8 cellular contexts compared by ENCODE assay signal in the genomic region with DNA sequence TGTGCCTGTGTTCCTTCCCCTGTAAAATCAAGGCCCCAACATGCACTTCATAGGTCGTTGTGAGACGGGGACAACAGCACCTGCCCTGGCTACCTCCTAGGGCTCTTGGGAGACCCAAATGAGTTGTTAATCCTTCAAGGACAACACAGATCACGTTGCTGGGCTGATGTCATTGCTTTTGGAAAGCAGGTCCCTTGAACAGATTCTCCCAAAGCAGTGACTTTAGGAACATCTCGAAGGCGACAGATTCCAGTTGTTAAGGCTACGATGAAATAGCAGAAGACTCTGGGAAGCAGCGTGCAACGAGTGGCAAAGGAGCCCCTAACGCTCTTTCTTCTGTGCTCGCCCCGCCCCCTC. TPM values are rescaled to one million over a fixed set of nuclear protein-coding genes. Genes with fewer than 3 reads are reported as not detected.
DNase-seq lines count a peak whose midpoint lies in the region; ATAC-seq, FAIRE-seq and TF ChIP-seq lines count a peak whose summit lies in the region.

No MANE protein-coding gene starts in this region.

- no peaks in the 10 kb centered on the region for H4K20me1 ChIP-seq in BLaER1 treated with 17β-estradiol and CSF1 and Interleukin-3, amounts not matched to agents 10 nM and 100 nM

- no peaks in the 10 kb centered on the region for H3K27me3 ChIP-seq in BLaER1 treated with 17β-estradiol and CSF1 and Interleukin-3, amounts not matched to agents 10 nM and 100 nM
- H3K27me3 ChIP-seq in HAP-1 (ENCODE audit: low read depth) = no peaks in the 10 kb centered on the region
- no peaks in the 10 kb centered on the region for H3K27me3 ChIP-seq in left lung

- intact Hi-C loops in activated B cell treated with CpG ODN at 0.5 μM for 24 hours (cut with micrococcal nuclease) (loop anchor here (1.0 to 2.0 kb wide), 4 partner anchors 25 to 204 kb away; a partner anchor contains a TSS), left lung (cut with DNase I) (no loop called here)

- no peaks in the 10 kb centered on the region for H3K36me3 ChIP-seq in BLaER1 treated with 17β-estradiol and CSF1 and Interleukin-3, amounts not matched to agents 10 nM and 100 nM
- H3K36me3 ChIP-seq in HAP-1 (replicated peaks) = no peaks in the 10 kb centered on the region
- no peaks in the 10 kb centered on the region for H3K36me3 ChIP-seq in left lung

- peak overlapping the region; percentile 96 for H3K4me3 Mint-ChIP-seq in activated B cell treated with CpG ODN at 0.5 μM for 24 hours

- peak overlapping the region in 4 of 11 experiments; percentile 3 to 64 (median 34); a peak in 3 of 22 replicates for H3K9ac ChIP-seq in BLaER1 treated with 17β-estradiol and CSF1 and Interleukin-3, amounts not matched to agents 10 nM and 100 nM

- in situ Hi-C loops in HAP-1 (cut with MboI; ENCODE audit: low sequenced_read_pairs) = no loop called here

- H3K27me3 Mint-ChIP-seq in activated B cell treated with CpG ODN at 0.5 μM for 24 hours = no peaks in the 10 kb centered on the region

- no peak overlapping the region for H3K27ac ChIP-seq in BLaER1 treated with 17β-estradiol and CSF1 and Interleukin-3, amounts not matched to agents 10 nM and 100 nM
- no peak overlapping the region for H3K27ac ChIP-seq in left lung

- POLR2A ChIA-PET in activated B cell treated with CpG ODN at 0.5 μM for 24 hours (lab: Charles Lee) = interaction anchor here (0.6 to 8.2 kb wide), 6 partner anchors 12 to 383 kb away, joined by 3 to 124 read pairs (median 6); a partner anchor contains a TSS

- peak; percentile 7 for ATAC-seq in activated B cell treated with CpG ODN at 0.5 μM for 24 hours (ENCODE audit: low read depth)
- peak; percentile 5 for ATAC-seq in left lung
- no peak for ATAC-seq in HG03045 (IDR thresholded peaks at IDR 0.05; ENCODE audit: unreplicated experiment)

- peak overlapping the region; percentile 76 to 96 (median 93) for H3K4me2 ChIP-seq in BLaER1 treated with 17β-estradiol and CSF1 and Interleukin-3, amounts not matched to agents 10 nM and 100 nM

- H3K9me3 ChIP-seq in BLaER1 treated with 17β-estradiol and CSF1 and Interleukin-3, amounts not matched to agents 10 nM and 100 nM (replicated peaks in 1 of 11) = no peaks in the 10 kb centered on the region
- H3K9me3 ChIP-seq in HAP-1 = no peaks in the 10 kb centered on the region
- H3K9me3 ChIP-seq in left lung = no peaks in the 10 kb centered on the region

- peak overlapping the region; percentile 55 to 72 (median 60); a peak in 18 of 20 replicates for H3K4me3 ChIP-seq in BLaER1 treated with 17β-estradiol and CSF1 and Interleukin-3, amounts not matched to agents 10 nM and 100 nM
- H3K4me3 ChIP-seq in HAP-1 = peak overlapping the region; percentile 36
- peak overlapping the region in 1 of 2 donors; percentile 48 for H3K4me3 ChIP-seq in left lung

- DNase-seq in HAP-1 (ENCODE audit: low spot score in 2 of 2) = no peak
- no peak for DNase-seq in activated B cell treated with CpG ODN at 0.5 μM for 24 hours
- no peak for DNase-seq in left lung
- DNase-seq in HTR-8/SVneo (ENCODE audit: insufficient read length, low spot score) = no peak
- DNase-seq in germinal center (ENCODE audit: low spot score) = no peak
- no peak for DNase-seq in C1 segment of cervical spinal cord (lab: John Stamatoyannopoulos, UW)

- TF ChIP-seq CTCF in activated B cell treated with CpG ODN at 0.5 μM for 24 hours (IDR thresholded peaks at IDR 0.05) = no peak
- TF ChIP-seq CTCF in left lung (IDR thresholded peaks at IDR 0.05) = no peak

- CTCF ChIA-PET in activated B cell treated with CpG ODN at 0.5 μM for 24 hours (lab: Charles Lee) = interaction anchor here (1.2 kb wide), 1 partner anchor 27 kb away, joined by 4 read pairs; a partner anchor contains a TSS

- H3K9me3 Mint-ChIP-seq in activated B cell treated with CpG ODN at 0.5 μM for 24 hours = no peaks in the 10 kb centered on the region

- peaks cover 22 to 51% (median 29%) of the 10 kb centered on the region in 10 experiments for H3K4me1 ChIP-seq in BLaER1 treated with 17β-estradiol and CSF1 and Interleukin-3, amounts not matched to agents 10 nM and 100 nM
- peaks cover 13% of the 10 kb centered on the region for H3K4me1 ChIP-seq in HAP-1
- peaks cover 0 to 36% of the 10 kb centered on the region in 2 donors for H3K4me1 ChIP-seq in left lung

- FAIRE-seq in HTR-8/SVneo (lab: Jason Lieb, UNC) = no peak

- H3K4me1 Mint-ChIP-seq in activated B cell treated with CpG ODN at 0.5 μM for 24 hours = peaks cover 47% of the 10 kb centered on the region

- H3K27ac Mint-ChIP-seq in activated B cell treated with CpG ODN at 0.5 μM for 24 hours = peak overlapping the region; percentile 68

- peaks cover 4% of the 10 kb centered on the region for H3K36me3 Mint-ChIP-seq in activated B cell treated with CpG ODN at 0.5 μM for 24 hours (ENCODE audit: low read depth)

RNA-seq across cellular contexts. Expression of a gene that starts 26.2 kb away (rescaled TPM):
- total RNA-seq in activated B cell treated with CpG ODN at 0.5 μM for 24 hours (1.0 and 1.9 TPM in 2 replicates), left lung (1 to 10 TPM in 1 of 2 donors, not detected in 1; 1.5 TPM)
